ENCODE assay signal across 17 cellular contexts in the genomic region with DNA sequence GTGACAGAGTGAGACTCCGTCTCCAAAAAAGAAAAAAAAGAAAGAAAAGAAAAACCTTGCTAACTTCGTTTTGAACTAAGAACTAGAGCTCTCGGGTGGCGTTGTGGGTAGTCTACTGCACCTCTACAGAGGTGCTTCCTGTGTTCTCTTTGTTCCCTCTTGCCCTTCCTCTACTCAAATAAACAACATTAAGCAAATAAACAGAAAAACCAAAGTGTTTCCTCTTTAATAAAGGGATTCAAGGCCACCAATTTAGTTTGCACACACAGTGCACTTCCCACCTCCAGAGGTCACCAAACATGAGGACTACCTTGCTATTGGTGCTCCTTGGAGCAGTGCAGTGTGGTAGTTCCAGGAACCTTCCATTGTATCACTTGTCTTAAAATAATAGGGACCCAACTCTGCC.
DNase-seq lines count a peak whose midpoint lies in the region; ATAC-seq and TF ChIP-seq lines count a peak whose summit lies in the region.
"Had no signal": no experiment of that assay in that cellular context is flagged by ENCODE, and none has a peak within 500 bp of the region (broad histone marks: within the 10 kb centered on the region; RNA-seq: fewer than 3 reads in every experiment).

No MANE protein-coding gene starts in this region.

- H3K9ac ChIP-seq in SK-N-SH: no peak overlapping the region

- H3K9me2 ChIP-seq in SK-N-SH: no peaks in the 10 kb centered on the region

- CTCF ChIA-PET in SK-N-SH (lab: Yijun Ruan, JAX): no interaction called here
- CTCF ChIA-PET in activated CD4-positive, alpha-beta memory T cell treated with anti-CD3 and anti-CD28 coated beads, Interleukin-2, amount 10 ng/mL, durations not matched to agents 7 days and 5 days (lab: Charles Lee): interaction anchor here (0.6 to 1.7 kb wide), 2 partner anchors 13 to 18 kb away, joined by 3 to 8 read pairs; no protein-coding TSS in a partner anchor

- TF ChIP-seq EP300 in SK-N-SH (IDR thresholded peaks at IDR 0.05; ENCODE audit: borderline replicate concordance in 1 of 2, low read depth in 1 of 2, low read length in 1 of 2): no peak

- H3K27ac Mint-ChIP-seq in activated CD4-positive, alpha-beta memory T cell treated with anti-CD3 and anti-CD28 coated beads, Interleukin-2, amount 10 ng/mL, durations not matched to agents 7 days and 5 days: peak overlapping the region; percentile 53
- peak overlapping the region; percentile 55 for H3K27ac Mint-ChIP-seq in memory B cell

- H3K4me1 Mint-ChIP-seq in activated CD4-positive, alpha-beta memory T cell treated with anti-CD3 and anti-CD28 coated beads, Interleukin-2, amount 10 ng/mL, durations not matched to agents 7 days and 5 days: peaks cover 35% of the 10 kb centered on the region
- peaks cover 9% of the 10 kb centered on the region for H3K4me1 Mint-ChIP-seq in memory B cell

- H3K4me2 ChIP-seq in SK-N-SH: no peak overlapping the region

- H3K27me3 Mint-ChIP-seq in activated CD4-positive, alpha-beta memory T cell treated with anti-CD3 and anti-CD28 coated beads, Interleukin-2, amount 10 ng/mL, durations not matched to agents 7 days and 5 days: no peaks in the 10 kb centered on the region
- no peaks in the 10 kb centered on the region for H3K27me3 Mint-ChIP-seq in memory B cell

- H3K9me3 Mint-ChIP-seq in activated CD4-positive, alpha-beta memory T cell treated with anti-CD3 and anti-CD28 coated beads, Interleukin-2, amount 10 ng/mL, durations not matched to agents 7 days and 5 days: peaks cover 3% of the 10 kb centered on the region
- H3K9me3 Mint-ChIP-seq in memory B cell: no peaks in the 10 kb centered on the region
- H3K9me3 Mint-ChIP-seq: neural crest cell had no signal

- no peaks in the 10 kb centered on the region for H4K20me1 ChIP-seq in SK-N-SH (ENCODE audit: insufficient read depth)

- no peak for TF ChIP-seq POLR2A in prostate gland (IDR thresholded peaks at IDR 0.05)

- H3K27ac ChIP-seq in SK-N-SH (ENCODE audit: low read depth in 2 of 2, low read length in 1 of 2) (no peak overlapping the region), prostate gland (no peak overlapping the region)
- H3K27ac ChIP-seq: gastrocnemius medialis, vagina had no signal

- no peak for TF ChIP-seq RAD21 in SK-N-SH (IDR thresholded peaks at IDR 0.05; ENCODE audit: low read length)

- no peak overlapping the region for H3K4me3 Mint-ChIP-seq in activated CD4-positive, alpha-beta memory T cell treated with anti-CD3 and anti-CD28 coated beads, Interleukin-2, amount 10 ng/mL, durations not matched to agents 7 days and 5 days
- peak overlapping the region; percentile 11 for H3K4me3 Mint-ChIP-seq in memory B cell
- H3K4me3 Mint-ChIP-seq: neural crest cell had no signal

- DNase-seq in SK-N-SH (no peak), GM13977 (ENCODE audit: low spot score) (no peak), memory B cell (ENCODE audit: low spot score in 2 of 2) (no peak), NAMALWA (ENCODE audit: low spot score) (no peak), prostate gland (ENCODE audit: low spot score) (no peak)
- DNase-seq in activated CD4-positive, alpha-beta memory T cell treated with anti-CD3 and anti-CD28 coated beads, Interleukin-2, amount 10 ng/mL, durations not matched to agents 7 days and 5 days: no peak
- no peak for DNase-seq in stimulated activated CD4-positive, alpha-beta T cell treated with anti-CD3 and anti-CD28 coated beads, Interleukin-4, amount 100 ng/mL, for 4 hours
- DNase-seq: Calu3; caudate nucleus; gastrocnemius medialis; NCI-H1105 treated with DMSO at 0.1 percent for 48 hours; retina; stimulated activated CD4-positive, alpha-beta T cell treated with anti-CD3 and anti-CD28 coated beads, Interleukin-2, amount 100 ng/mL, for 48 hours had no signal

- no peaks in the 10 kb centered on the region for H3K79me2 ChIP-seq in SK-N-SH (ENCODE audit: insufficient read depth)

- H3K36me3 ChIP-seq in SK-N-SH (replicated peaks in 1 of 2; ENCODE audit: control insufficient read depth in 1 of 2, insufficient read depth in 2 of 2, low read length in 1 of 2): no peaks in the 10 kb centered on the region
- H3K36me3 ChIP-seq in prostate gland: no peaks in the 10 kb centered on the region
- H3K36me3 ChIP-seq: gastrocnemius medialis, vagina had no signal

- H2AFZ ChIP-seq in SK-N-SH (ENCODE audit: low read depth): no peak overlapping the region

- TF ChIP-seq CTCF in SK-N-SH (IDR thresholded peaks at IDR 0.05) (no peak), GM13977 (IDR thresholded peaks at IDR 0.05; ENCODE audit: extremely low read depth, insufficient read depth, missing control alignments) (peak; percentile 2), prostate gland (IDR thresholded peaks at IDR 0.05) (no peak)

- POLR2A ChIA-PET in SK-N-SH (lab: Yijun Ruan, JAX): interaction anchor here (1.7 kb wide), 1 partner anchor 13 kb away, joined by 3 read pairs; no protein-coding TSS in a partner anchor
- POLR2A ChIA-PET in activated CD4-positive, alpha-beta memory T cell treated with anti-CD3 and anti-CD28 coated beads, Interleukin-2, amount 10 ng/mL, durations not matched to agents 7 days and 5 days (lab: Charles Lee): interaction anchor here (1.2 to 1.5 kb wide), 2 partner anchors 13 to 106 kb away, joined by 3 to 6 read pairs; no protein-coding TSS in a partner anchor

- H3K9me3 ChIP-seq in SK-N-SH (no peaks in the 10 kb centered on the region), prostate gland (no peaks in the 10 kb centered on the region)
- H3K9me3 ChIP-seq: gastrocnemius medialis, vagina had no signal

- no peaks in the 10 kb centered on the region for H3F3A ChIP-seq in SK-N-SH (replicated peaks; ENCODE audit: insufficient read depth)

- H3K4me3 ChIP-seq in SK-N-SH (ENCODE audit: low read depth in 2 of 2, low read length in 1 of 2) (no peak overlapping the region), prostate gland (no peak overlapping the region)
- H3K4me3 ChIP-seq: gastrocnemius medialis, lung, vagina had no signal

- H3K4me1 ChIP-seq in SK-N-SH (ENCODE audit: control insufficient read depth in 1 of 2, insufficient read depth in 2 of 2, low read depth in 1 of 2, low read length in 1 of 2): peaks cover 0 to 13% of the 10 kb centered on the region in 2 experiments; a peak in 1 of 4 replicates
- H3K4me1 ChIP-seq in prostate gland (replicated peaks): no peaks in the 10 kb centered on the region

- peak; percentile 28; the same call in 1 of the 3 replicates for ATAC-seq in SK-N-SH treated with all-trans-retinoic acid at 6 μM for 48 hours
- ATAC-seq in memory B cell (ENCODE audit: low read depth): peak; percentile 44
- ATAC-seq: gastrocnemius medialis had no signal

- intact Hi-C loops in prostate gland (cut with DNase I): no loop called here

- no peaks in the 10 kb centered on the region for H3K27me3 ChIP-seq in SK-N-SH (ENCODE audit: insufficient read depth)
- no peaks in the 10 kb centered on the region for H3K27me3 ChIP-seq in prostate gland (replicated peaks; ENCODE audit: insufficient read depth)
- H3K27me3 ChIP-seq: gastrocnemius medialis, vagina had no signal

- peaks cover 3% of the 10 kb centered on the region for H3K36me3 Mint-ChIP-seq in activated CD4-positive, alpha-beta memory T cell treated with anti-CD3 and anti-CD28 coated beads, Interleukin-2, amount 10 ng/mL, durations not matched to agents 7 days and 5 days (ENCODE audit: low read depth)
- H3K36me3 Mint-ChIP-seq in memory B cell: no peaks in the 10 kb centered on the region

- in situ Hi-C loops in GM13977 (cut with MboI; ENCODE audit: low pct_unique_long_range_greater_than_20kb, low sequenced_read_pairs, unreplicated experiment): no loop called here

- WGBS in SK-N-SH (ENCODE audit: low lambda C conversion rate): 91% methylated on average over 4 of the region's 4 CpGs
- WGBS in prostate gland: 93% methylated on average over 4 of the region's 4 CpGs

TF ChIP-seq in SK-N-SH, 30 proteins besides CTCF, POLR2A, EP300 and RAD21 (continues in another document):
- TF ChIP-seq EZH2phosphoT487 (IDR thresholded peaks at IDR 0.05; ENCODE audit: borderline replicate concordance, low read depth): no peak
- no peak for TF ChIP-seq TAF1 (IDR thresholded peaks at IDR 0.05; ENCODE audit: borderline replicate concordance, low read depth, low read length)
- no peak for TF ChIP-seq SMC3 (IDR thresholded peaks at IDR 0.05; ENCODE audit: low read depth, low read length)
- no peak for TF ChIP-seq FOXJ3 (CRISPR knock-in tag; IDR thresholded peaks at IDR 0.05)
- TF ChIP-seq MEF2A (IDR thresholded peaks at IDR 0.05; ENCODE audit: borderline replicate concordance, low read depth): no peak
- no peak for TF ChIP-seq CHD2 (IDR thresholded peaks at IDR 0.05; ENCODE audit: low read length, partially characterized antibody)
- no peak for TF ChIP-seq FOXM1 (IDR thresholded peaks at IDR 0.05; ENCODE audit: low read depth)
- no peak for TF ChIP-seq NRF1 (IDR thresholded peaks at IDR 0.05; ENCODE audit: low read depth, low read length)
- TF ChIP-seq GATA2 (CRISPR knock-in tag; IDR thresholded peaks at IDR 0.05): no peak
- no peak for TF ChIP-seq NFIC (IDR thresholded peaks at IDR 0.05; ENCODE audit: borderline replicate concordance)
- TF ChIP-seq USF1 (IDR thresholded peaks at IDR 0.05; ENCODE audit: borderline replicate concordance, low read depth): no peak
- TF ChIP-seq, protein P1, sequence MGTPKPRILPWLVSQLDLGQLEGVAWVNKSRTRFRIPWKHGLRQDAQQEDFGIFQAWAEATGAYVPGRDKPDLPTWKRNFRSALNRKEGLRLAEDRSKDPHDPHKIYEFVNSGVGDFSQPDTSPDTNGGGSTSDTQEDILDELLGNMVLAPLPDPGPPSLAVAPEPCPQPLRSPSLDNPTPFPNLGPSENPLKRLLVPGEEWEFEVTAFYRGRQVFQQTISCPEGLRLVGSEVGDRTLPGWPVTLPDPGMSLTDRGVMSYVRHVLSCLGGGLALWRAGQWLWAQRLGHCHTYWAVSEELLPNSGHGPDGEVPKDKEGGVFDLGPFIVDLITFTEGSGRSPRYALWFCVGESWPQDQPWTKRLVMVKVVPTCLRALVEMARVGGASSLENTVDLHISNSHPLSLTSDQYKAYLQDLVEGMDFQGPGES (IDR thresholded peaks at IDR 0.05; ENCODE audit: low read depth, low read length): no peak
